Comparison of ENCODE assay signal across 1 cellular context in the genomic region with DNA sequence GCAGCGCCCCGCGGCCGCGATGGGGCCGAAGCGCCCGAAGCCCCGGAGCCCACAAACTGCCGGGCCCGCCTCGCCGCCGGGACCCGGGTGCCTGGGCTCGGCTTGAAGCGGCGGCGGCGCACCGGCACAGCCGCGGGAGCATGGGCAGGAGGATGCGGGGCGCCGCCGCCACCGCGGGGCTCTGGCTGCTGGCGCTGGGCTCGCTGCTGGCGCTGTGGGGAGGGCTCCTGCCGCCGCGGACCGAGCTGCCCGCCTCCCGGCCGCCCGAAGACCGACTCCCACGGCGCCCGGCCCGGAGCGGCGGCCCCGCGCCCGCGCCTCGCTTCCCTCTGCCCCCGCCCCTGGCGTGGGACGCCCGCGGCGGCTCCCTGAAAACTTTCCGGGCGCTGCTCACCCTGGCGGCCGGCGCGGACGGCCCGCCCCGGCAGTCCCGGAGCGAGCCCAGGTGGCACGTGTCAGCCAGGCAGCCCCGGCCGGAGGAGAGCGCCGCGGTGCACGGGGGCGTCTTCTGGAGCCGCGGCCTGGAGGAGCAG.
TF ChIP-seq lines count a peak whose summit lies in the region.

No MANE protein-coding gene starts in this region.

TF ChIP-seq in GM12878, 131 proteins besides CTCF, POLR2A, EP300 and RAD21 (continued from another document):
- TF ChIP-seq FOXM1 (IDR thresholded peaks at IDR 0.05; ENCODE audit: low read depth, low read length) (no peak), RBBP5 (conservative IDR thresholded peaks at IDR 0.05) (no peak), ETV6 (conservative IDR thresholded peaks at IDR 0.05 in 1 of 2, IDR thresholded peaks at IDR 0.05 in 1 of 2; ENCODE audit: borderline replicate concordance in 1 of 2, low read depth in 1 of 2) (no peak), TCF12 (IDR thresholded peaks at IDR 0.05; ENCODE audit: low read depth, low read length) (no peak), DPF2 (IDR thresholded peaks at IDR 0.05) (no peak), IRF5 (IDR thresholded peaks at IDR 0.05; ENCODE audit: borderline replicate concordance) (no peak), NBN (IDR thresholded peaks at IDR 0.05) (no peak), NR2F1 (conservative IDR thresholded peaks at IDR 0.05) (0 out of 2 replicates have a peak, but pooled peaks have one; percentile 25), STAT1 (conservative IDR thresholded peaks at IDR 0.05) (no peak), TAF1 (IDR thresholded peaks at IDR 0.05; ENCODE audit: borderline replicate concordance, low read depth, low read length) (no peak), MYB (IDR thresholded peaks at IDR 0.05; ENCODE audit: borderline replicate concordance, low read depth, low read length) (no peak), ZNF274 (IDR thresholded peaks at IDR 0.05; ENCODE audit: insufficient read depth, insufficient read length) (no peak), POU2F2 (IDR thresholded peaks at IDR 0.05; ENCODE audit: borderline replicate concordance, low read depth, low read length) (no peak), IKZF1 (conservative IDR thresholded peaks at IDR 0.05) (peak; percentile 75), TCF3 (IDR thresholded peaks at IDR 0.05; ENCODE audit: borderline replicate concordance, insufficient read depth, low read depth, low read length) (0 out of 2 replicates have a peak, but pooled peaks have one; percentile 43), WRNIP1 (IDR thresholded peaks at IDR 0.05; ENCODE audit: borderline replicate concordance, low read depth, low read length) (no peak), BHLHE40 (IDR thresholded peaks at IDR 0.05; ENCODE audit: borderline replicate concordance in 1 of 2, low read depth in 2 of 2, low read length in 1 of 2) (peak; percentile 13 to 86; a peak in 2 of 4 replicates), SMC3 (IDR thresholded peaks at IDR 0.05; ENCODE audit: borderline replicate concordance, low read length) (no peak), EGR1 (IDR thresholded peaks at IDR 0.05; ENCODE audit: borderline replicate concordance in 1 of 2, low read depth in 2 of 2, low read length in 2 of 2) (peak in 1 of 2 experiments; percentile 40; a peak in 1 of 3 replicates), HDGF (IDR thresholded peaks at IDR 0.05) (no peak), IKZF2 (IDR thresholded peaks at IDR 0.05) (no peak)
